In genomic region chrX:68749426-68749825, GRCh38 we compare ENCODE assay signal across 22 cellular contexts.
"Had no signal": no experiment of that assay in that cellular context is flagged by ENCODE, and none has a peak within 500 bp of the region (broad histone marks: within the 10 kb centered on the region; RNA-seq: fewer than 3 reads in every experiment).

No MANE protein-coding gene starts in this region.

- H3K4me1 Mint-ChIP-seq: memory B cell, mesothelial cell of epicardium, natural killer cell, neural crest cell had no signal

- H3K36me3 ChIP-seq: left ventricle myocardium inferior, lower lobe of right lung, suprapubic skin, thyroid gland, uterus had no signal

- H2AFZ ChIP-seq: hepatocyte had no signal

- H3K27me3 ChIP-seq: hepatocyte, suprapubic skin, thyroid gland, uterus had no signal

- H3K27ac Mint-ChIP-seq: memory B cell, mesothelial cell of epicardium, natural killer cell, type B pancreatic cell had no signal

- ATAC-seq: left cardiac atrium, lower lobe of right lung, natural killer cell, sciatic nerve had no signal

- H3K4me3 ChIP-seq: dorsolateral prefrontal cortex, hepatocyte, left ventricle myocardium inferior, lower lobe of right lung, suprapubic skin, thyroid gland, uterus had no signal

- DNase-seq: dorsolateral prefrontal cortex; effector CD8-positive, alpha-beta T cell; foreskin melanocyte; head of caudate nucleus; kidney; left cardiac atrium; left ventricle myocardium inferior; lower lobe of right lung; natural killer cell; posterior cingulate gyrus; stimulated activated CD4-positive, alpha-beta T cell treated with anti-CD3 and anti-CD28 coated beads, Interleukin-2, amount 100 ng/mL, for 24 hours; stimulated activated CD4-positive, alpha-beta T cell treated with anti-CD3 and anti-CD28 coated beads, Interleukin-4, amount 100 ng/mL, for 4 hours; stimulated activated naive CD4-positive, alpha-beta T cell; thyroid gland; uterus had no signal

- H3K27me3 Mint-ChIP-seq: memory B cell, type B pancreatic cell had no signal

- H3K4me3 Mint-ChIP-seq: memory B cell, mesothelial cell of epicardium, natural killer cell, neural crest cell, type B pancreatic cell had no signal

- H3K9me3 Mint-ChIP-seq: memory B cell, natural killer cell, type B pancreatic cell had no signal

- H3K4me2 ChIP-seq: hepatocyte had no signal

- H3K36me3 Mint-ChIP-seq: memory B cell, mesothelial cell of epicardium, natural killer cell, type B pancreatic cell had no signal

- H3K9me3 ChIP-seq: left ventricle myocardium inferior, lower lobe of right lung, suprapubic skin, thyroid gland, uterus had no signal

- H3K79me2 ChIP-seq: hepatocyte had no signal

- H3K27ac ChIP-seq: dorsolateral prefrontal cortex, hepatocyte, left ventricle myocardium inferior, lower lobe of right lung, suprapubic skin, thyroid gland, uterus had no signal

- H3K4me1 ChIP-seq: left ventricle myocardium inferior, suprapubic skin, thyroid gland, uterus had no signal
